ENCODE assay signal across 10 cellular contexts in genomic region chr12:14716848-14717444, GRCh38. TPM values are rescaled to one million over a fixed set of nuclear protein-coding genes. Genes with fewer than 3 reads are reported as not detected.
A peak's percentile ranks its signal among the peaks of the same experiment; 100 is the strongest.
DNase-seq lines count a peak whose midpoint lies in the region; ATAC-seq and TF ChIP-seq lines count a peak whose summit lies in the region.
"Had no signal": no experiment of that assay in that cellular context is flagged by ENCODE, and none has a peak within 500 bp of the region (broad histone marks: within the 10 kb centered on the region; RNA-seq: fewer than 3 reads in every experiment).

No MANE protein-coding gene starts in this region.

- H3K4me2 ChIP-seq in neural progenitor cell: no peak overlapping the region

- peak; percentile 66 for TF ChIP-seq CTCF in epithelial cell of esophagus (IDR thresholded peaks at IDR 0.05; ENCODE audit: insufficient read depth, low read depth, low read length, missing control alignments)
- TF ChIP-seq CTCF in neural progenitor cell (IDR thresholded peaks at IDR 0.05): peak; percentile 58

- peak; percentile 58 for DNase-seq in EH (ENCODE audit: low read depth)
- DNase-seq in NCI-H146 treated with DMSO at 0.1 percent for 48 hours (lab: John Stamatoyannopoulos, UW; ENCODE audit: unreplicated experiment): peak; percentile 55
- peak; percentile 35 for DNase-seq in activated CD4-positive, alpha-beta T cell treated with anti-CD3 and anti-CD28 coated beads, Interleukin-2, amount 50 U/mL, for 1 hour
- peak; percentile 70 for DNase-seq in epithelial cell of esophagus (ENCODE audit: low read depth)
- DNase-seq in neural progenitor cell (ENCODE audit: low spot score): peak; percentile 61
- DNase-seq in DMS153 (lab: John Stamatoyannopoulos, UW): no peak
- no peak for DNase-seq in NCI-H1105 (lab: John Stamatoyannopoulos, UW)

- H3K9me3 Mint-ChIP-seq in neural progenitor cell: peaks cover 7% of the 10 kb centered on the region
- H3K9me3 Mint-ChIP-seq: stimulated activated naive CD8-positive, alpha-beta T cell treated with anti-CD3 and anti-CD28 coated beads, Interleukin-15, Interleukin-2, amounts not matched to agents 100 ng/mL and 50 ng/mL, for 24 hours had no signal

- no peak overlapping the region for H3K9ac ChIP-seq in neural progenitor cell

- H3K79me2 ChIP-seq in neural progenitor cell (ENCODE audit: low read depth): no peaks in the 10 kb centered on the region

- no peak overlapping the region for H3K4me3 ChIP-seq in epithelial cell of esophagus (ENCODE audit: low read length)
- H3K4me3 ChIP-seq in neural progenitor cell: no peak overlapping the region

- H3K27me3 Mint-ChIP-seq in neural progenitor cell (ENCODE audit: insufficient read depth, low read depth): peaks cover 3% of the 10 kb centered on the region

- H3K4me3 Mint-ChIP-seq in neural progenitor cell: no peak overlapping the region
- H3K4me3 Mint-ChIP-seq: stimulated activated naive CD8-positive, alpha-beta T cell treated with anti-CD3 and anti-CD28 coated beads, Interleukin-15, Interleukin-2, amounts not matched to agents 100 ng/mL and 50 ng/mL, for 24 hours had no signal

- H3K9me3 ChIP-seq in neural progenitor cell (ENCODE audit: low read depth): no peaks in the 10 kb centered on the region

- no peaks in the 10 kb centered on the region for H3K4me1 ChIP-seq in neural progenitor cell

- no peaks in the 10 kb centered on the region for H4K20me1 ChIP-seq in neural progenitor cell (ENCODE audit: low read depth)

- H3F3A ChIP-seq in neural progenitor cell (ENCODE audit: low read depth): no peaks in the 10 kb centered on the region

- H2AFZ ChIP-seq in neural progenitor cell (replicated peaks): no peak overlapping the region

- H3K27ac Mint-ChIP-seq in neural progenitor cell: no peak overlapping the region
- H3K27ac Mint-ChIP-seq: stimulated activated naive CD8-positive, alpha-beta T cell treated with anti-CD3 and anti-CD28 coated beads, Interleukin-15, Interleukin-2, amounts not matched to agents 100 ng/mL and 50 ng/mL, for 24 hours had no signal

- H3K36me3 Mint-ChIP-seq in neural progenitor cell: no peaks in the 10 kb centered on the region

- H3K27me3 ChIP-seq in neural progenitor cell: no peaks in the 10 kb centered on the region

- H3K36me3 ChIP-seq in neural progenitor cell: no peaks in the 10 kb centered on the region

- peak; percentile 71 for ATAC-seq in GM21576 (IDR thresholded peaks at IDR 0.05; ENCODE audit: unreplicated experiment)

- no peaks in the 10 kb centered on the region for H3K4me1 Mint-ChIP-seq in neural progenitor cell

- H3K27ac ChIP-seq in neural progenitor cell: no peak overlapping the region

RNA-seq across cellular contexts. Expression of gene GUCY2C, which starts 20.5 kb away (rescaled TPM):
- not detected in 2 replicates for total RNA-seq in neural progenitor cell (ENCODE audit: low replicate concordance)
- total RNA-seq: activated CD8-positive, alpha-beta memory T cell treated with anti-CD3 and anti-CD28 coated beads for 36 hours had no signal

Comparison
In these comparisons a context has a peak if more than half of its experiments do, and no peak if none do; other contexts are left out.
1. DNase-seq: peak in EH (single experiment), NCI-H146 treated with DMSO at 0.1 percent for 48 hours (single experiment), activated CD4-positive, alpha-beta T cell treated with anti-CD3 and anti-CD28 coated beads, Interleukin-2, amount 50 U/mL, for 1 hour (single experiment), epithelial cell of esophagus (single experiment) and neural progenitor cell (single experiment); none in DMS153 (single experiment) and NCI-H1105 (single experiment).